Comparison of ENCODE assay signal across 22 cellular contexts in the genomic region with DNA sequence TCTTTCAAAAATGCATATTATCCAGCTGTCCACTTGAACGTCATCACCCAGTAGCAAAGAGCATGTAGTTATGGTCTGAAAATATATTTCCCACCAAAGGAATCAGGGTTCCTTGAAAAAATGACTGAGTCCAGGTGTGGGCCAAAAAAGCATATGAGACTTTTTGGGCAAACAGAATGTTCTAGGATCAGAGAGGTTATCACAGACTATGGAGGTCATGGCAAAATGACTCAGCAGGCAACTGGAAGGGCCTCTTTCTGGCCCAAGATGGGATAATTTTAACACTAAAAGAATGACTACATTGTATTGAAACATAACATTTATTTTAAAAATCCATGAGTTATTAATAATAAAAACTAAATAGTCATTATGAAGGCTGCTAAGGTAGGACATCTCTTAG.
"Had no signal": no experiment of that assay in that cellular context is flagged by ENCODE, and none has a peak within 500 bp of the region (broad histone marks: within the 10 kb centered on the region; RNA-seq: fewer than 3 reads in every experiment).

No MANE protein-coding gene starts in this region.

- H3K36me3 ChIP-seq: esophagus squamous epithelium, gastrocnemius medialis, heart right ventricle, left lung, lower lobe of right lung had no signal

- H3K27ac ChIP-seq: coronary artery, dorsolateral prefrontal cortex, esophagus squamous epithelium, gastrocnemius medialis, heart right ventricle, left lung, lower lobe of right lung had no signal

- H3K4me3 ChIP-seq: coronary artery, dorsolateral prefrontal cortex, esophagus squamous epithelium, gastrocnemius medialis, heart right ventricle, left lung, lower lobe of right lung, mucosa of descending colon had no signal

- DNase-seq: dermis blood vessel endothelial cell; dorsolateral prefrontal cortex; effector CD4-positive, alpha-beta T cell; effector memory CD4-positive, alpha-beta T cell; esophagus squamous epithelium; foreskin melanocyte; gastrocnemius medialis; glutamatergic neuron; head of caudate nucleus; heart right ventricle; hippocampal formation; left cardiac atrium; left lung; left ventricle myocardium superior; lower lobe of right lung; mucosa of descending colon; naive B cell; naive thymus-derived CD8-positive, alpha-beta T cell had no signal

- H3K9me3 ChIP-seq: esophagus squamous epithelium, gastrocnemius medialis, left lung, lower lobe of right lung, mucosa of descending colon had no signal

- ATAC-seq: esophagus mucosa; gastrocnemius medialis; heart right ventricle; left cardiac atrium; left lung; left ventricle myocardium superior; lower lobe of right lung; mucosa of descending colon; naive thymus-derived CD8-positive, alpha-beta T cell had no signal

- H3K4me1 ChIP-seq: gastrocnemius medialis, left lung had no signal

- FAIRE-seq: endothelial cell of umbilical vein, keratinocyte had no signal

- H3K27me3 ChIP-seq: dorsolateral prefrontal cortex, esophagus squamous epithelium, gastrocnemius medialis, heart right ventricle, left lung had no signal
